Comparison of ENCODE assay signal across 3 cellular contexts in genomic region chr2:209236369-209236768, GRCh38.
TF ChIP-seq lines count a peak whose summit lies in the region.

No MANE protein-coding gene starts in this region.

TF ChIP-seq in SK-N-SH, 30 proteins besides CTCF, POLR2A, EP300 and RAD21:
- TF ChIP-seq, protein P1, sequence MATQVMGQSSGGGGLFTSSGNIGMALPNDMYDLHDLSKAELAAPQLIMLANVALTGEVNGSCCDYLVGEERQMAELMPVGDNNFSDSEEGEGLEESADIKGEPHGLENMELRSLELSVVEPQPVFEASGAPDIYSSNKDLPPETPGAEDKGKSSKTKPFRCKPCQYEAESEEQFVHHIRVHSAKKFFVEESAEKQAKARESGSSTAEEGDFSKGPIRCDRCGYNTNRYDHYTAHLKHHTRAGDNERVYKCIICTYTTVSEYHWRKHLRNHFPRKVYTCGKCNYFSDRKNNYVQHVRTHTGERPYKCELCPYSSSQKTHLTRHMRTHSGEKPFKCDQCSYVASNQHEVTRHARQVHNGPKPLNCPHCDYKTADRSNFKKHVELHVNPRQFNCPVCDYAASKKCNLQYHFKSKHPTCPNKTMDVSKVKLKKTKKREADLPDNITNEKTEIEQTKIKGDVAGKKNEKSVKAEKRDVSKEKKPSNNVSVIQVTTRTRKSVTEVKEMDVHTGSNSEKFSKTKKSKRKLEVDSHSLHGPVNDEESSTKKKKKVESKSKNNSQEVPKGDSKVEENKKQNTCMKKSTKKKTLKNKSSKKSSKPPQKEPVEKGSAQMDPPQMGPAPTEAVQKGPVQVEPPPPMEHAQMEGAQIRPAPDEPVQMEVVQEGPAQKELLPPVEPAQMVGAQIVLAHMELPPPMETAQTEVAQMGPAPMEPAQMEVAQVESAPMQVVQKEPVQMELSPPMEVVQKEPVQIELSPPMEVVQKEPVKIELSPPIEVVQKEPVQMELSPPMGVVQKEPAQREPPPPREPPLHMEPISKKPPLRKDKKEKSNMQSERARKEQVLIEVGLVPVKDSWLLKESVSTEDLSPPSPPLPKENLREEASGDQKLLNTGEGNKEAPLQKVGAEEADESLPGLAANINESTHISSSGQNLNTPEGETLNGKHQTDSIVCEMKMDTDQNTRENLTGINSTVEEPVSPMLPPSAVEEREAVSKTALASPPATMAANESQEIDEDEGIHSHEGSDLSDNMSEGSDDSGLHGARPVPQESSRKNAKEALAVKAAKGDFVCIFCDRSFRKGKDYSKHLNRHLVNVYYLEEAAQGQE (IDR thresholded peaks at IDR 0.05; ENCODE audit: low read depth, low read length): peak; percentile 86
- no peak for TF ChIP-seq MEF2A (IDR thresholded peaks at IDR 0.05; ENCODE audit: borderline replicate concordance, low read depth)

TF ChIP-seq in SK-N-SH treated with all-trans-retinoic acid at 6 μM for 48 hours, 23 proteins besides CTCF, POLR2A, EP300 and RAD21 (continued from another document):
- TF ChIP-seq, protein P2, sequence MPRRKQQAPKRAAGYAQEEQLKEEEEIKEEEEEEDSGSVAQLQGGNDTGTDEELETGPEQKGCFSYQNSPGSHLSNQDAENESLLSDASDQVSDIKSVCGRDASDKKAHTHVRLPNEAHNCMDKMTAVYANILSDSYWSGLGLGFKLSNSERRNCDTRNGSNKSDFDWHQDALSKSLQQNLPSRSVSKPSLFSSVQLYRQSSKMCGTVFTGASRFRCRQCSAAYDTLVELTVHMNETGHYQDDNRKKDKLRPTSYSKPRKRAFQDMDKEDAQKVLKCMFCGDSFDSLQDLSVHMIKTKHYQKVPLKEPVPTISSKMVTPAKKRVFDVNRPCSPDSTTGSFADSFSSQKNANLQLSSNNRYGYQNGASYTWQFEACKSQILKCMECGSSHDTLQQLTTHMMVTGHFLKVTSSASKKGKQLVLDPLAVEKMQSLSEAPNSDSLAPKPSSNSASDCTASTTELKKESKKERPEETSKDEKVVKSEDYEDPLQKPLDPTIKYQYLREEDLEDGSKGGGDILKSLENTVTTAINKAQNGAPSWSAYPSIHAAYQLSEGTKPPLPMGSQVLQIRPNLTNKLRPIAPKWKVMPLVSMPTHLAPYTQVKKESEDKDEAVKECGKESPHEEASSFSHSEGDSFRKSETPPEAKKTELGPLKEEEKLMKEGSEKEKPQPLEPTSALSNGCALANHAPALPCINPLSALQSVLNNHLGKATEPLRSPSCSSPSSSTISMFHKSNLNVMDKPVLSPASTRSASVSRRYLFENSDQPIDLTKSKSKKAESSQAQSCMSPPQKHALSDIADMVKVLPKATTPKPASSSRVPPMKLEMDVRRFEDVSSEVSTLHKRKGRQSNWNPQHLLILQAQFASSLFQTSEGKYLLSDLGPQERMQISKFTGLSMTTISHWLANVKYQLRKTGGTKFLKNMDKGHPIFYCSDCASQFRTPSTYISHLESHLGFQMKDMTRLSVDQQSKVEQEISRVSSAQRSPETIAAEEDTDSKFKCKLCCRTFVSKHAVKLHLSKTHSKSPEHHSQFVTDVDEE (CRISPR knock-in tag; IDR thresholded peaks at IDR 0.05): no peak
- no peak for TF ChIP-seq BACH2 (CRISPR knock-in tag; IDR thresholded peaks at IDR 0.05; ENCODE audit: borderline replicate concordance)
- TF ChIP-seq, protein P3, sequence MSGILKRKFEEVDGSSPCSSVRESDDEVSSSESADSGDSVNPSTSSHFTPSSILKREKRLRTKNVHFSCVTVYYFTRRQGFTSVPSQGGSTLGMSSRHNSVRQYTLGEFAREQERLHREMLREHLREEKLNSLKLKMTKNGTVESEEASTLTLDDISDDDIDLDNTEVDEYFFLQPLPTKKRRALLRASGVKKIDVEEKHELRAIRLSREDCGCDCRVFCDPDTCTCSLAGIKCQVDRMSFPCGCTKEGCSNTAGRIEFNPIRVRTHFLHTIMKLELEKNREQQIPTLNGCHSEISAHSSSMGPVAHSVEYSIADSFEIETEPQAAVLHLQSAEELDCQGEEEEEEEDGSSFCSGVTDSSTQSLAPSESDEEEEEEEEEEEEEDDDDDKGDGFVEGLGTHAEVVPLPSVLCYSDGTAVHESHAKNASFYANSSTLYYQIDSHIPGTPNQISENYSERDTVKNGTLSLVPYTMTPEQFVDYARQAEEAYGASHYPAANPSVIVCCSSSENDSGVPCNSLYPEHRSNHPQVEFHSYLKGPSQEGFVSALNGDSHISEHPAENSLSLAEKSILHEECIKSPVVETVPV (CRISPR knock-in tag; IDR thresholded peaks at IDR 0.05): no peak
- TF ChIP-seq SNAI2 (CRISPR knock-in tag; IDR thresholded peaks at IDR 0.05): no peak
TF ChIP-seq in SK-N-SH treated with all-trans-retinoic acid at 6 μM for 48 hours: peak in this region for 0.

TF ChIP-seq in PFSK-1, 5 proteins besides CTCF, POLR2A, EP300 and RAD21 (continued from another document):
- TF ChIP-seq, protein P1 (IDR thresholded peaks at IDR 0.05; ENCODE audit: insufficient read depth in 1 of 2, low read depth in 2 of 2, low read length in 2 of 2): peak; percentile 83 to 93
- TF ChIP-seq TAF1 (IDR thresholded peaks at IDR 0.05; ENCODE audit: borderline replicate concordance, insufficient read depth, low read length) (no peak), SIN3A (IDR thresholded peaks at IDR 0.05; ENCODE audit: borderline replicate concordance, insufficient read depth, low read length) (no peak), POLR2AphosphoS5 (IDR thresholded peaks at IDR 0.05; ENCODE audit: low read depth, low read length) (no peak)
